2 cellular contexts compared by ENCODE assay signal in genomic region chrX:78710146-78710545, GRCh38.
TF ChIP-seq lines count a peak whose summit lies in the region.

No MANE protein-coding gene starts in this region.

TF ChIP-seq in SK-N-SH, 30 proteins besides CTCF, POLR2A, EP300 and RAD21:
- TF ChIP-seq IRF3 (IDR thresholded peaks at IDR 0.05; ENCODE audit: low read depth, low read length): no peak
- TF ChIP-seq PBX3 (IDR thresholded peaks at IDR 0.05): 0 out of 2 replicates have a peak, but pooled peaks have one; percentile 4
- TF ChIP-seq TAF1 (IDR thresholded peaks at IDR 0.05; ENCODE audit: borderline replicate concordance, low read depth, low read length): no peak

TF ChIP-seq in SK-N-SH treated with all-trans-retinoic acid at 6 μM for 48 hours, 23 proteins besides CTCF, POLR2A, EP300 and RAD21 (continued from another document):
- no peak for TF ChIP-seq CREB5 (CRISPR knock-in tag; IDR thresholded peaks at IDR 0.05; ENCODE audit: low read depth)
- no peak for TF ChIP-seq CSRNP3 (CRISPR knock-in tag; IDR thresholded peaks at IDR 0.05)
- TF ChIP-seq TSHZ2 (CRISPR knock-in tag; IDR thresholded peaks at IDR 0.05): no peak
- TF ChIP-seq TOX (CRISPR knock-in tag; IDR thresholded peaks at IDR 0.05; ENCODE audit: borderline replicate concordance): no peak
- no peak for TF ChIP-seq ZNF565 (CRISPR knock-in tag; conservative IDR thresholded peaks at IDR 0.05; ENCODE audit: low read depth)
- TF ChIP-seq ARNTL (CRISPR knock-in tag; IDR thresholded peaks at IDR 0.05; ENCODE audit: borderline replicate concordance, low read depth): no peak
- no peak for TF ChIP-seq GLIS3 (CRISPR knock-in tag; IDR thresholded peaks at IDR 0.05)
- TF ChIP-seq ZNF70 (CRISPR knock-in tag; IDR thresholded peaks at IDR 0.05): no peak
- no peak for TF ChIP-seq BACH2 (CRISPR knock-in tag; IDR thresholded peaks at IDR 0.05; ENCODE audit: borderline replicate concordance)
- TF ChIP-seq ZC3H10 (CRISPR knock-in tag; IDR thresholded peaks at IDR 0.05): no peak
- no peak for TF ChIP-seq ZNF8 (CRISPR knock-in tag; IDR thresholded peaks at IDR 0.05)
- TF ChIP-seq ZFP30 (CRISPR knock-in tag; IDR thresholded peaks at IDR 0.05): no peak
